ENCODE assay signal across 1 cellular context in the genomic region with DNA sequence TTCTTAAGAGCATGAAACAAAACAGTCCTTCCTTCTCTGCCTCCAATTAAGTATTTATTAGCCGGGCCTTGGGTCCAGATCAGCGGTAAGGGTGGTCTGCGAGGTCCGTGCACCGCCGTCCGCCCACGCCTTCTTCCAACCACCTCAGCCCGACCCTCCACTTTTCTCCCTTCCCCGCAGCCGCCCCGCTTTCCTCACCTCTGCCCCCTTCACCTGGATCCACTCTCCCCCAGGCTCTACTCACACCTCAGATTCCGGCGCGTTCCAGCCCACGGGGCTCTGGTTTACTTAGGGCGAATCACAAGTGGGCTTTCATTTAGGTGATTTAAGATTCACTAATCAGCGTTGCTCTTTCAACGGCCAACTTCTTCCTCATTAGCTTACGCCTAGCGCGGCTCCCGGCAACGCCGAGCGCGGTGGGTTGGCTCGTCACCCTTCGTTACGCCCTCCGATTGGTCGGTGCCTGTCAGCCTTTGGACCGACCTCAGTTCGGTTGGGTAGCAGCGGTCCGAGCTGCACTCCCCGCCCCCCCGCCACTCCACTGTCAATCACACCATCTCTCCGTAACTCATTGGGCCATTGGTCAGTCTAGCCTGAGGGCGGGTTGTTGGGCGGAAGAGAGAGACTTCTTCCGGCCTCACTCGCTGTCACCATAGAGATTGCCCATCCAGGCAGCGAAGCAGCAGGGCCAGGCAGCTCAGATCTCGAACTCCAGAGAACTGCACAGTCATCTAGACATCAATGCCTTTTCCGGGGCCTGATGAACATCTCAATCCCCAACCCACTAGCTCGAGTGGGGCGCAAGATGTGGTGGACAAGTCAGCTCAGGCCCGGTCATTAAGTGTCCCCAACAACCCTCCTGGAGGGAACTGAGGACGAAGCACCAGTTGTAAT.
A peak's percentile ranks its signal among the peaks of the same experiment; 100 is the strongest.
TF ChIP-seq lines count a peak whose summit lies in the region.

A gene (minus strand): TSS at position 286 of the 894 bp plus-strand sequence. CDS start 9,385 bp downstream, outside the sequence.

TF ChIP-seq in GM12878, 131 proteins besides CTCF, POLR2A, EP300 and RAD21 (continued from another document and continues in another):
- TF ChIP-seq, protein P1, sequence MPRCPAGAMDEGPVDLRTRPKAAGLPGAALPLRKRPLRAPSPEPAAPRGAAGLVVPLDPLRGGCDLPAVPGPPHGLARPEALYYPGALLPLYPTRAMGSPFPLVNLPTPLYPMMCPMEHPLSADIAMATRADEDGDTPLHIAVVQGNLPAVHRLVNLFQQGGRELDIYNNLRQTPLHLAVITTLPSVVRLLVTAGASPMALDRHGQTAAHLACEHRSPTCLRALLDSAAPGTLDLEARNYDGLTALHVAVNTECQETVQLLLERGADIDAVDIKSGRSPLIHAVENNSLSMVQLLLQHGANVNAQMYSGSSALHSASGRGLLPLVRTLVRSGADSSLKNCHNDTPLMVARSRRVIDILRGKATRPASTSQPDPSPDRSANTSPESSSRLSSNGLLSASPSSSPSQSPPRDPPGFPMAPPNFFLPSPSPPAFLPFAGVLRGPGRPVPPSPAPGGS (IDR thresholded peaks at IDR 0.05; ENCODE audit: borderline replicate concordance, insufficient read depth, low read depth, low read length, poor library complexity, severe bottlenecking), result no peak
- no peak for TF ChIP-seq CBX5 (IDR thresholded peaks at IDR 0.05; ENCODE audit: low read depth)
- no peak for TF ChIP-seq IKZF1 (conservative IDR thresholded peaks at IDR 0.05)
- TF ChIP-seq CBX3 (IDR thresholded peaks at IDR 0.05; ENCODE audit: borderline replicate concordance, low read depth), result no peak
- TF ChIP-seq, protein P2, sequence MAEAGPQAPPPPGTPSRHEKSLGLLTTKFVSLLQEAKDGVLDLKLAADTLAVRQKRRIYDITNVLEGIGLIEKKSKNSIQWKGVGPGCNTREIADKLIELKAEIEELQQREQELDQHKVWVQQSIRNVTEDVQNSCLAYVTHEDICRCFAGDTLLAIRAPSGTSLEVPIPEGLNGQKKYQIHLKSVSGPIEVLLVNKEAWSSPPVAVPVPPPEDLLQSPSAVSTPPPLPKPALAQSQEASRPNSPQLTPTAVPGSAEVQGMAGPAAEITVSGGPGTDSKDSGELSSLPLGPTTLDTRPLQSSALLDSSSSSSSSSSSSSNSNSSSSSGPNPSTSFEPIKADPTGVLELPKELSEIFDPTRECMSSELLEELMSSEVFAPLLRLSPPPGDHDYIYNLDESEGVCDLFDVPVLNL (IDR thresholded peaks at IDR 0.05; ENCODE audit: low read depth, low read length), result no peak
- TF ChIP-seq CHD4 (IDR thresholded peaks at IDR 0.05), result no peak
- no peak for TF ChIP-seq MYB (IDR thresholded peaks at IDR 0.05; ENCODE audit: borderline replicate concordance, low read depth, low read length)
- peak in 1 of 2 experiments; percentile 42; a peak in 2 of 3 replicates for TF ChIP-seq EGR1 (IDR thresholded peaks at IDR 0.05; ENCODE audit: borderline replicate concordance in 1 of 2, low read depth in 2 of 2, low read length in 2 of 2)
- peak; percentile 87 for TF ChIP-seq CREB1 (IDR thresholded peaks at IDR 0.05; ENCODE audit: low read depth)
- TF ChIP-seq, protein P3, sequence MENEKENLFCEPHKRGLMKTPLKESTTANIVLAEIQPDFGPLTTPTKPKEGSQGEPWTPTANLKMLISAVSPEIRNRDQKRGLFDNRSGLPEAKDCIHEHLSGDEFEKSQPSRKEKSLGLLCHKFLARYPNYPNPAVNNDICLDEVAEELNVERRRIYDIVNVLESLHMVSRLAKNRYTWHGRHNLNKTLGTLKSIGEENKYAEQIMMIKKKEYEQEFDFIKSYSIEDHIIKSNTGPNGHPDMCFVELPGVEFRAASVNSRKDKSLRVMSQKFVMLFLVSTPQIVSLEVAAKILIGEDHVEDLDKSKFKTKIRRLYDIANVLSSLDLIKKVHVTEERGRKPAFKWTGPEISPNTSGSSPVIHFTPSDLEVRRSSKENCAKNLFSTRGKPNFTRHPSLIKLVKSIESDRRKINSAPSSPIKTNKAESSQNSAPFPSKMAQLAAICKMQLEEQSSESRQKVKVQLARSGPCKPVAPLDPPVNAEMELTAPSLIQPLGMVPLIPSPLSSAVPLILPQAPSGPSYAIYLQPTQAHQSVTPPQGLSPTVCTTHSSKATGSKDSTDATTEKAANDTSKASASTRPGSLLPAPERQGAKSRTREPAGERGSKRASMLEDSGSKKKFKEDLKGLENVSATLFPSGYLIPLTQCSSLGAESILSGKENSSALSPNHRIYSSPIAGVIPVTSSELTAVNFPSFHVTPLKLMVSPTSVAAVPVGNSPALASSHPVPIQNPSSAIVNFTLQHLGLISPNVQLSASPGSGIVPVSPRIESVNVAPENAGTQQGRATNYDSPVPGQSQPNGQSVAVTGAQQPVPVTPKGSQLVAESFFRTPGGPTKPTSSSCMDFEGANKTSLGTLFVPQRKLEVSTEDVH (IDR thresholded peaks at IDR 0.05; ENCODE audit: low read depth, partially characterized antibody), result no peak
- TF ChIP-seq NR2F1 (conservative IDR thresholded peaks at IDR 0.05), result peak; percentile 47
- no peak for TF ChIP-seq LARP7 (IDR thresholded peaks at IDR 0.05)
- TF ChIP-seq GABPA (IDR thresholded peaks at IDR 0.05; ENCODE audit: low read depth), result peak; percentile 94
- TF ChIP-seq BMI1 (IDR thresholded peaks at IDR 0.05; ENCODE audit: borderline replicate concordance), result 0 out of 2 replicates have a peak, but pooled peaks have one; percentile 22
- peak; percentile 69 for TF ChIP-seq HDGF (IDR thresholded peaks at IDR 0.05)
- TF ChIP-seq, protein P4, sequence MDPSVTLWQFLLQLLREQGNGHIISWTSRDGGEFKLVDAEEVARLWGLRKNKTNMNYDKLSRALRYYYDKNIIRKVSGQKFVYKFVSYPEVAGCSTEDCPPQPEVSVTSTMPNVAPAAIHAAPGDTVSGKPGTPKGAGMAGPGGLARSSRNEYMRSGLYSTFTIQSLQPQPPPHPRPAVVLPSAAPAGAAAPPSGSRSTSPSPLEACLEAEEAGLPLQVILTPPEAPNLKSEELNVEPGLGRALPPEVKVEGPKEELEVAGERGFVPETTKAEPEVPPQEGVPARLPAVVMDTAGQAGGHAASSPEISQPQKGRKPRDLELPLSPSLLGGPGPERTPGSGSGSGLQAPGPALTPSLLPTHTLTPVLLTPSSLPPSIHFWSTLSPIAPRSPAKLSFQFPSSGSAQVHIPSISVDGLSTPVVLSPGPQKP (IDR thresholded peaks at IDR 0.05; ENCODE audit: low read depth, low read length), result peak; percentile 54; the same call in 1 of the 2 replicates
- TF ChIP-seq SUZ12 (IDR thresholded peaks at IDR 0.05; ENCODE audit: unreplicated experiment), result no peak
- no peak for TF ChIP-seq CHD1 (IDR thresholded peaks at IDR 0.05; ENCODE audit: low read depth, low read length)
- TF ChIP-seq HDAC2 (IDR thresholded peaks at IDR 0.05), result no peak
- no peak; the same call in 1 of the 2 replicates for TF ChIP-seq HCFC1 (IDR thresholded peaks at IDR 0.05; ENCODE audit: low read length)
- no peak for TF ChIP-seq FOXM1 (IDR thresholded peaks at IDR 0.05; ENCODE audit: low read depth, low read length)
- peak; percentile 68; the same call in 1 of the 2 replicates for TF ChIP-seq ASH2L (IDR thresholded peaks at IDR 0.05; ENCODE audit: borderline replicate concordance, low read depth)
- 0 out of 2 replicates have a peak, but pooled peaks have one; percentile 24 for TF ChIP-seq CBFB (IDR thresholded peaks at IDR 0.05; ENCODE audit: low read depth)
- TF ChIP-seq, protein P5, sequence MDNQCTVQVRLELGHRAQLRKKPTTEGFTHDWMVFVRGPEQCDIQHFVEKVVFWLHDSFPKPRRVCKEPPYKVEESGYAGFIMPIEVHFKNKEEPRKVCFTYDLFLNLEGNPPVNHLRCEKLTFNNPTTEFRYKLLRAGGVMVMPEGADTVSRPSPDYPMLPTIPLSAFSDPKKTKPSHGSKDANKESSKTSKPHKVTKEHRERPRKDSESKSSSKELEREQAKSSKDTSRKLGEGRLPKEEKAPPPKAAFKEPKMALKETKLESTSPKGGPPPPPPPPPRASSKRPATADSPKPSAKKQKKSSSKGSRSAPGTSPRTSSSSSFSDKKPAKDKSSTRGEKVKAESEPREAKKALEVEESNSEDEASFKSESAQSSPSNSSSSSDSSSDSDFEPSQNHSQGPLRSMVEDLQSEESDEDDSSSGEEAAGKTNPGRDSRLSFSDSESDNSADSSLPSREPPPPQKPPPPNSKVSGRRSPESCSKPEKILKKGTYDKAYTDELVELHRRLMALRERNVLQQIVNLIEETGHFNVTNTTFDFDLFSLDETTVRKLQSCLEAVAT (IDR thresholded peaks at IDR 0.05), result peak; percentile 45; the same call in 1 of the 2 replicates
- no peak for TF ChIP-seq ZBED1 (IDR thresholded peaks at IDR 0.05; ENCODE audit: borderline replicate concordance)
- TF ChIP-seq BRCA1 (IDR thresholded peaks at IDR 0.05; ENCODE audit: low read depth, low read length), result no peak
- TF ChIP-seq POLR2AphosphoS2 (IDR thresholded peaks at IDR 0.05; ENCODE audit: low read depth, low read length), result no peak
- TF ChIP-seq, protein P6, sequence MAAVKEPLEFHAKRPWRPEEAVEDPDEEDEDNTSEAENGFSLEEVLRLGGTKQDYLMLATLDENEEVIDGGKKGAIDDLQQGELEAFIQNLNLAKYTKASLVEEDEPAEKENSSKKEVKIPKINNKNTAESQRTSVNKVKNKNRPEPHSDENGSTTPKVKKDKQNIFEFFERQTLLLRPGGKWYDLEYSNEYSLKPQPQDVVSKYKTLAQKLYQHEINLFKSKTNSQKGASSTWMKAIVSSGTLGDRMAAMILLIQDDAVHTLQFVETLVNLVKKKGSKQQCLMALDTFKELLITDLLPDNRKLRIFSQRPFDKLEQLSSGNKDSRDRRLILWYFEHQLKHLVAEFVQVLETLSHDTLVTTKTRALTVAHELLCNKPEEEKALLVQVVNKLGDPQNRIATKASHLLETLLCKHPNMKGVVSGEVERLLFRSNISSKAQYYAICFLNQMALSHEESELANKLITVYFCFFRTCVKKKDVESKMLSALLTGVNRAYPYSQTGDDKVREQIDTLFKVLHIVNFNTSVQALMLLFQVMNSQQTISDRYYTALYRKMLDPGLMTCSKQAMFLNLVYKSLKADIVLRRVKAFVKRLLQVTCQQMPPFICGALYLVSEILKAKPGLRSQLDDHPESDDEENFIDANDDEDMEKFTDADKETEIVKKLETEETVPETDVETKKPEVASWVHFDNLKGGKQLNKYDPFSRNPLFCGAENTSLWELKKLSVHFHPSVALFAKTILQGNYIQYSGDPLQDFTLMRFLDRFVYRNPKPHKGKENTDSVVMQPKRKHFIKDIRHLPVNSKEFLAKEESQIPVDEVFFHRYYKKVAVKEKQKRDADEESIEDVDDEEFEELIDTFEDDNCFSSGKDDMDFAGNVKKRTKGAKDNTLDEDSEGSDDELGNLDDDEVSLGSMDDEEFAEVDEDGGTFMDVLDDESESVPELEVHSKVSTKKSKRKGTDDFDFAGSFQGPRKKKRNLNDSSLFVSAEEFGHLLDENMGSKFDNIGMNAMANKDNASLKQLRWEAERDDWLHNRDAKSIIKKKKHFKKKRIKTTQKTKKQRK (IDR thresholded peaks at IDR 0.05; ENCODE audit: low read depth, low read length), result peak; percentile 49; the same call in 1 of the 2 replicates
- peak; percentile 32; the same call in 1 of the 2 replicates for TF ChIP-seq MTA2 (IDR thresholded peaks at IDR 0.05; ENCODE audit: low read depth)
- no peak for TF ChIP-seq MEF2A (IDR thresholded peaks at IDR 0.05; ENCODE audit: insufficient read depth, low read depth, low read length)
- TF ChIP-seq IRF4 (IDR thresholded peaks at IDR 0.05; ENCODE audit: low read depth, low read length), result no peak
- no peak; the same call in 1 of the 2 replicates for TF ChIP-seq PAX5 (IDR thresholded peaks at IDR 0.05; ENCODE audit: borderline replicate concordance, low read depth, low read length)
- TF ChIP-seq ZSCAN29 (IDR thresholded peaks at IDR 0.05), result no peak
- TF ChIP-seq, protein P7, sequence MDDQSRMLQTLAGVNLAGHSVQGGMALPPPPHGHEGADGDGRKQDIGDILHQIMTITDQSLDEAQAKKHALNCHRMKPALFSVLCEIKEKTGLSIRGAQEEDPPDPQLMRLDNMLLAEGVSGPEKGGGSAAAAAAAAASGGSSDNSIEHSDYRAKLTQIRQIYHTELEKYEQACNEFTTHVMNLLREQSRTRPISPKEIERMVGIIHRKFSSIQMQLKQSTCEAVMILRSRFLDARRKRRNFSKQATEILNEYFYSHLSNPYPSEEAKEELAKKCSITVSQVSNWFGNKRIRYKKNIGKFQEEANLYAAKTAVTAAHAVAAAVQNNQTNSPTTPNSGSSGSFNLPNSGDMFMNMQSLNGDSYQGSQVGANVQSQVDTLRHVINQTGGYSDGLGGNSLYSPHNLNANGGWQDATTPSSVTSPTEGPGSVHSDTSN (IDR thresholded peaks at IDR 0.05; ENCODE audit: insufficient replicate concordance, low read depth, low read length), result peak; percentile 98
- TF ChIP-seq FOS (IDR thresholded peaks at IDR 0.05; ENCODE audit: borderline replicate concordance, extremely low read depth, insufficient read length), result peak; percentile 80
- TF ChIP-seq RELA (IDR thresholded peaks at IDR 0.05; ENCODE audit: borderline replicate concordance, partially characterized antibody), result no peak
- peak; percentile 36; the same call in 1 of the 2 replicates for TF ChIP-seq SIN3A (IDR thresholded peaks at IDR 0.05; ENCODE audit: low read depth, low read length)
- no peak for TF ChIP-seq SUPT20H (IDR thresholded peaks at IDR 0.05; ENCODE audit: borderline replicate concordance, control insufficient read depth, low read depth, low read length)
- TF ChIP-seq TAF1 (IDR thresholded peaks at IDR 0.05; ENCODE audit: borderline replicate concordance, low read depth, low read length), result peak; percentile 46; the same call in 1 of the 2 replicates
- TF ChIP-seq, protein P8, sequence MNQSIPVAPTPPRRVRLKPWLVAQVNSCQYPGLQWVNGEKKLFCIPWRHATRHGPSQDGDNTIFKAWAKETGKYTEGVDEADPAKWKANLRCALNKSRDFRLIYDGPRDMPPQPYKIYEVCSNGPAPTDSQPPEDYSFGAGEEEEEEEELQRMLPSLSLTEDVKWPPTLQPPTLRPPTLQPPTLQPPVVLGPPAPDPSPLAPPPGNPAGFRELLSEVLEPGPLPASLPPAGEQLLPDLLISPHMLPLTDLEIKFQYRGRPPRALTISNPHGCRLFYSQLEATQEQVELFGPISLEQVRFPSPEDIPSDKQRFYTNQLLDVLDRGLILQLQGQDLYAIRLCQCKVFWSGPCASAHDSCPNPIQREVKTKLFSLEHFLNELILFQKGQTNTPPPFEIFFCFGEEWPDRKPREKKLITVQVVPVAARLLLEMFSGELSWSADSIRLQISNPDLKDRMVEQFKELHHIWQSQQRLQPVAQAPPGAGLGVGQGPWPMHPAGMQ (IDR thresholded peaks at IDR 0.05; ENCODE audit: borderline replicate concordance), result no peak
- peak; percentile 84 for TF ChIP-seq NBN (IDR thresholded peaks at IDR 0.05)
- no peak for TF ChIP-seq TCF12 (IDR thresholded peaks at IDR 0.05; ENCODE audit: low read depth, low read length)
- TF ChIP-seq EED (IDR thresholded peaks at IDR 0.05; ENCODE audit: low read depth), result no peak
- TF ChIP-seq RAD51 (IDR thresholded peaks at IDR 0.05), result no peak
- 0 out of 2 replicates have a peak, but pooled peaks have one; percentile 58 for TF ChIP-seq STAT1 (conservative IDR thresholded peaks at IDR 0.05)
